Comparison of ENCODE assay signal across 32 cellular contexts in the genomic region with DNA sequence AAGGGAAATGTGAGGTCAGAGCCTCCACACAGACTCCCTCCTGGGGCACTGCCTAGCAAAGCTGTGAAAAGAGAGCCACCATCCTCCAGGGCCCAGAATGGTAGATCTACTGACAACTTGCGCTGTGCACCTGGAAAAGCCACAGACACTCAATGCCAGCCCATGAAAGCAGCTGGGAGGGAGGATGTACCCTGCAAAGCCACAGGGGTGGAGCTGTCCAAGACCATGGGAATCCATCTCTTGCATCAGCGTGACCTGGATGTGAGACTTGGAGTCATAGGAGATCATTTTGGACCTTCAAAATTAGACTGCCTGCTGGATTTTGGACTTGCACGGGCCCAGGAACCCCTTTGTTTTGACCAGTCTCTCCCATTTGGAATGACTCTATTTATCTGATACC.
"Had no signal": no experiment of that assay in that cellular context is flagged by ENCODE, and none has a peak within 500 bp of the region (broad histone marks: within the 10 kb centered on the region; RNA-seq: fewer than 3 reads in every experiment).

No MANE protein-coding gene starts in this region.

- H3K27ac ChIP-seq: adrenal gland, ascending aorta, body of pancreas, brain microvascular endothelial cell, breast epithelium, cardiac muscle cell had no signal

- H3K27me3 ChIP-seq: adrenal gland, ascending aorta, body of pancreas, brain microvascular endothelial cell, breast epithelium, cardiac muscle cell had no signal

- H3K36me3 ChIP-seq: adrenal gland, ascending aorta, brain microvascular endothelial cell, breast epithelium, cardiac muscle cell had no signal

- H3K4me1 ChIP-seq: adrenal gland, ascending aorta, breast epithelium had no signal

- ATAC-seq: activated naive CD4-positive, alpha-beta T cell treated with anti-CD3 and anti-CD28 coated beads, Interleukin-2, amount 50 U/mL, for 72 hours; activated naive CD8-positive, alpha-beta T cell treated with anti-CD3 and anti-CD28 coated beads, Interleukin-2, amount 50 U/mL, for 24 hours; activated T-cell treated with anti-CD3 and anti-CD28 coated beads, Interleukin-2, amount 50 U/mL, for 4 hours; activated T-cell treated with anti-CD3 and anti-CD28 coated beads, Interleukin-2, amount 50 U/mL, for 72 hours; activated T-helper 17 cell treated with anti-CD3 and anti-CD28 coated beads, Interleukin-2, amount 50 U/mL, for 72 hours; body of pancreas had no signal

- H3K9me3 ChIP-seq: adrenal gland, ascending aorta, body of pancreas, breast epithelium had no signal

- DNase-seq: activated effector memory CD4-positive, alpha-beta T cell treated with anti-CD3 and anti-CD28 coated beads, Interleukin-2, amount 50 U/mL, for 16 hours; activated effector memory CD4-positive, alpha-beta T cell treated with Interleukin-2 at 50 U/mL for 16 hours; activated gamma-delta T cell; activated gamma-delta T cell treated with Interleukin-2 at 50 U/mL for 16 hours; activated naive CD4-positive, alpha-beta T cell; activated naive CD4-positive, alpha-beta T cell treated with anti-CD3 and anti-CD28 coated beads for 36 hours; activated naive CD4-positive, alpha-beta T cell treated with anti-CD3 and anti-CD28 coated beads, Interleukin-2, amount 10 ng/mL, durations not matched to agents 7 days and 5 days; activated naive CD4-positive, alpha-beta T cell treated with anti-CD3 and anti-CD28 coated beads, Interleukin-2, amount 50 U/mL, for 16 hours; activated naive CD4-positive, alpha-beta T cell treated with Interleukin-2 at 50 U/mL for 16 hours; activated naive CD8-positive, alpha-beta T cell treated with anti-CD3 and anti-CD28 coated beads for 36 hours; activated naive CD8-positive, alpha-beta T cell treated with anti-CD3 and anti-CD28 coated beads, Interleukin-2, amount 10 ng/mL, durations not matched to agents 7 days and 5 days; activated naive CD8-positive, alpha-beta T cell treated with anti-CD3 and anti-CD28 coated beads, Interleukin-2, amount 50 U/mL, for 24 hours; activated T-cell treated with anti-CD3 and anti-CD28 coated beads, Interleukin-2, amount 50 U/mL, for 1 hour; activated T-cell treated with anti-CD3 and anti-CD28 coated beads, Interleukin-2, amount 50 U/mL, for 24 hours; activated T-cell treated with anti-CD3 and anti-CD28 coated beads, Interleukin-2, amount 50 U/mL, for 4 hours; activated T-cell treated with anti-CD3 and anti-CD28 coated beads, Interleukin-2, amount 50 U/mL, for 48 hours; activated T-cell treated with anti-CD3 and anti-CD28 coated beads, Interleukin-2, amount 50 U/mL, for 72 hours; adrenal gland; amniotic stem cell; amygdala; anterior cingulate cortex; aorta; body of pancreas; brain microvascular endothelial cell; caudate nucleus; central memory CD4-positive, alpha-beta T cell; cerebellar nuclear complex had no signal

- H3K4me3 ChIP-seq: adrenal gland, ascending aorta, body of pancreas, breast epithelium, cardiac muscle cell had no signal
